In the genomic region with DNA sequence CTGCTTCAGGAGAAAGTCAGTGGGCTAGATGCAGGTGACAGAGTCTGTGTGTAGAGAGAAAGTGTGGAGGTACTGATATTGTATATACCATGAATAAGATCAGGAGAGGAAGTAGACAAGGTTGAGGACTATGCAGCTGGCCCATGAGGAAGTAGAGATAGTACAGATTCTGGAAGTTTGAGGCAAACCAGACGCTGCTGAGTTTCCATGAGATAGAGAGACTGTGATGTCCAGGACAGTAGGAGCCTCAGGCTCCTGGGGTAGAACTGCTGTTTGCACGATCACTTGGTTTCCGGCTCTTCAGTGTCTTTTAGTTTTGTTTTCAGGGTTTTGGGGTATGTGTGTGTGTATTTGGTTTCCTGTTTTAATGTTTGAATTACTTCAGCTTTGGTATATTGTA, we compare ENCODE assay signal across 8 cellular contexts. TPM values are rescaled to one million over a fixed set of nuclear protein-coding genes. Genes with fewer than 3 reads are reported as not detected.
DNase-seq lines count a peak whose midpoint lies in the region; ATAC-seq and TF ChIP-seq lines count a peak whose summit lies in the region.

No MANE protein-coding gene starts in this region.

- ATAC-seq in activated CD4-positive, alpha-beta T cell treated with anti-CD3 and anti-CD28 coated beads for 36 hours, result peak; percentile 71
- ATAC-seq in HG02763 (IDR thresholded peaks at IDR 0.05; ENCODE audit: unreplicated experiment), result peak; percentile 81

- peaks cover 85% of the 10 kb centered on the region for H3K4me1 Mint-ChIP-seq in activated CD4-positive, alpha-beta T cell treated with anti-CD3 and anti-CD28 coated beads for 36 hours

- H3K4me3 ChIP-seq in ovary, result no peak overlapping the region

- no peak for TF ChIP-seq CTCF in ovary (IDR thresholded peaks at IDR 0.05)

- H3K36me3 ChIP-seq in ovary, result no peaks in the 10 kb centered on the region

- H3K27ac Mint-ChIP-seq in activated CD4-positive, alpha-beta T cell treated with anti-CD3 and anti-CD28 coated beads for 36 hours, result peak overlapping the region; percentile 96

- H3K27me3 Mint-ChIP-seq in activated CD4-positive, alpha-beta T cell treated with anti-CD3 and anti-CD28 coated beads for 36 hours, result no peaks in the 10 kb centered on the region

- POLR2A ChIA-PET in activated CD4-positive, alpha-beta T cell treated with anti-CD3 and anti-CD28 coated beads for 36 hours (lab: Charles Lee), result no interaction called here

- peaks cover under 1% of the 10 kb centered on the region for H3K36me3 Mint-ChIP-seq in activated CD4-positive, alpha-beta T cell treated with anti-CD3 and anti-CD28 coated beads for 36 hours (ENCODE audit: low read depth)

- peaks cover 1% of the 10 kb centered on the region for H3K9me3 Mint-ChIP-seq in activated CD4-positive, alpha-beta T cell treated with anti-CD3 and anti-CD28 coated beads for 36 hours (ENCODE audit: low read depth)

- H3K9me3 ChIP-seq in ovary, result no peaks in the 10 kb centered on the region

- DNase-seq in activated CD4-positive, alpha-beta T cell treated with anti-CD3 and anti-CD28 coated beads for 36 hours, result peak; percentile 52
- DNase-seq in activated CD4-positive, alpha-beta T cell treated with anti-CD3 and anti-CD28 coated beads for 1 hour, result no peak
- DNase-seq in NOMO-1 treated with dmso at 0.1 percent for 144 hours (lab: John Stamatoyannopoulos, UW; ENCODE audit: unreplicated experiment) (peak; percentile 93), globus pallidus (ENCODE audit: low spot score) (peak; percentile 64), NCI-H1417 (lab: John Stamatoyannopoulos, UW) (no peak), ovary (no peak), G401 (ENCODE audit: low spot score) (no peak)

- no peak for TF ChIP-seq POLR2A in ovary (IDR thresholded peaks at IDR 0.05)

- peak overlapping the region; percentile 66 for H3K4me3 Mint-ChIP-seq in activated CD4-positive, alpha-beta T cell treated with anti-CD3 and anti-CD28 coated beads for 36 hours

- H3K27ac ChIP-seq in ovary, result no peak overlapping the region

- no peak for TF ChIP-seq EP300 in ovary (IDR thresholded peaks at IDR 0.05)

- H3K27me3 ChIP-seq in ovary, result no peaks in the 10 kb centered on the region

- no peaks in the 10 kb centered on the region for H3K4me1 ChIP-seq in ovary (ENCODE audit: insufficient read depth)

- WGBS in ovary, 3 donors, result 79 to 87% (median 86%) methylated on average over 3 of the region's 3 CpGs

- CTCF ChIA-PET in activated CD4-positive, alpha-beta T cell treated with anti-CD3 and anti-CD28 coated beads for 36 hours (lab: Charles Lee), result no interaction called here

- intact Hi-C loops in activated CD4-positive, alpha-beta T cell treated with anti-CD3 and anti-CD28 coated beads for 36 hours (cut with DNase I, micrococcal nuclease), result loop anchor here (1.0 to 5.0 kb wide), 4 partner anchors 13 to 183 kb away; partner anchors contain the start of gene OTULIN (in 1 of the 2)
- intact Hi-C loops in ovary (cut with DNase I), result no loop called here

- in situ Hi-C loops in G401 (cut with HindIII; ENCODE audit: low sequenced_read_pairs), result no loop called here

RNA-seq across cellular contexts. Expression of gene OTULINL, which starts 13.6 kb away (rescaled TPM):
- total RNA-seq in activated CD4-positive, alpha-beta T cell treated with anti-CD3 and anti-CD28 coated beads for 36 hours, result 10 to 100 TPM in 1 of 2 experiments, 1 to 10 TPM in 1; 9.4 to 10.9 TPM
- total RNA-seq in ovary, result 10 to 100 TPM in 1 of 7 donors, 1 to 10 TPM in 6; 3.6 to 14.9 (median 5.3) TPM
- 1 to 10 TPM; 2.3 to 5.6 TPM for polyA plus RNA-seq in ovary
- total RNA-seq in G401 (2014; rRNA removed; shearing (Covaris generic)), result 0.25 and 1.7 TPM in 2 replicates

Comparison
In these comparisons a context has a peak if more than half of its experiments do, and no peak if none do; other contexts are left out.
1. DNase-seq: peak in activated CD4-positive, alpha-beta T cell treated with anti-CD3 and anti-CD28 coated beads for 36 hours (single experiment), NOMO-1 treated with dmso at 0.1 percent for 144 hours (single experiment) and globus pallidus (single experiment); none in activated CD4-positive, alpha-beta T cell treated with anti-CD3 and anti-CD28 coated beads for 1 hour (single experiment), NCI-H1417 (0 of 3), ovary (0 of 5) and G401 (single experiment).
2. intact Hi-C loops: an anchor here in activated CD4-positive, alpha-beta T cell treated with anti-CD3 and anti-CD28 coated beads for 36 hours (1.0 to 5.0 kb wide); none called in ovary.